In genomic region chr17:82226809-82227628, GRCh38 we compare ENCODE assay signal across 1 cellular context.
TF ChIP-seq lines count a peak whose summit lies in the region.

No MANE protein-coding gene starts in this region.

TF ChIP-seq in HepG2, 621 proteins besides CTCF, POLR2A, EP300 and RAD21 (continued from another document and continues in another):
- no peak for TF ChIP-seq KAT2B (IDR thresholded peaks at IDR 0.05; ENCODE audit: borderline replicate concordance, low read depth, low read length)
- TF ChIP-seq MLXIP (CRISPR knock-in tag; IDR thresholded peaks at IDR 0.05; ENCODE audit: borderline replicate concordance), result no peak
- TF ChIP-seq ZNF543 (CRISPR knock-in tag; IDR thresholded peaks at IDR 0.05), result no peak
- TF ChIP-seq ZNF451 (CRISPR knock-in tag; IDR thresholded peaks at IDR 0.05), result 0 out of 2 replicates have a peak, but pooled peaks have one; percentile 27
- TF ChIP-seq ZNF33A (CRISPR knock-in tag; IDR thresholded peaks at IDR 0.05; ENCODE audit: borderline replicate concordance), result no peak
- no peak for TF ChIP-seq SKI (IDR thresholded peaks at IDR 0.05; ENCODE audit: partially characterized antibody)
- TF ChIP-seq SNAPC5 (CRISPR knock-in tag; IDR thresholded peaks at IDR 0.05; ENCODE audit: borderline replicate concordance), result no peak
- TF ChIP-seq GTF3A (CRISPR knock-in tag; conservative IDR thresholded peaks at IDR 0.05), result no peak
- TF ChIP-seq ZNF713 (CRISPR knock-in tag; IDR thresholded peaks at IDR 0.05), result no peak
- no peak for TF ChIP-seq RELA (CRISPR knock-in tag; IDR thresholded peaks at IDR 0.05)
- no peak; the same call in 1 of the 2 replicates for TF ChIP-seq ZIK1 (CRISPR knock-in tag; IDR thresholded peaks at IDR 0.05; ENCODE audit: borderline replicate concordance, low read depth)
- no peak for TF ChIP-seq EZH2 (conservative IDR thresholded peaks at IDR 0.05; ENCODE audit: low read depth, low read length)
- TF ChIP-seq STAT6 (CRISPR knock-in tag; IDR thresholded peaks at IDR 0.05; ENCODE audit: borderline replicate concordance), result no peak
- no peak for TF ChIP-seq DR1 (CRISPR knock-in tag; IDR thresholded peaks at IDR 0.05)
- TF ChIP-seq HOMEZ (CRISPR knock-in tag; IDR thresholded peaks at IDR 0.05; ENCODE audit: low read depth), result no peak
- TF ChIP-seq HES4 (CRISPR knock-in tag; IDR thresholded peaks at IDR 0.05; ENCODE audit: borderline replicate concordance), result no peak
- no peak for TF ChIP-seq ZNF550 (CRISPR knock-in tag; IDR thresholded peaks at IDR 0.05; ENCODE audit: borderline replicate concordance)
- TF ChIP-seq CREB3 (CRISPR knock-in tag; IDR thresholded peaks at IDR 0.05), result no peak
- TF ChIP-seq FOXA1 (IDR thresholded peaks at IDR 0.05), result no peak
- TF ChIP-seq FOXA1 (CRISPR knock-in tag; IDR thresholded peaks at IDR 0.05), result no peak
- TF ChIP-seq UBTF (CRISPR knock-in tag; IDR thresholded peaks at IDR 0.05), result peak; percentile 72
- no peak for TF ChIP-seq BRD4 (CRISPR knock-in tag; IDR thresholded peaks at IDR 0.05)
- TF ChIP-seq ZC3H4 (CRISPR knock-in tag; IDR thresholded peaks at IDR 0.05; ENCODE audit: borderline replicate concordance), result no peak
- no peak for TF ChIP-seq CHD4 (IDR thresholded peaks at IDR 0.05; ENCODE audit: borderline replicate concordance, low read length)
- TF ChIP-seq SMARCC2 (IDR thresholded peaks at IDR 0.05), result no peak
- TF ChIP-seq IRF2 (CRISPR knock-in tag; IDR thresholded peaks at IDR 0.05), result no peak; the same call in 1 of the 2 replicates
- TF ChIP-seq FOSL1 (CRISPR knock-in tag; IDR thresholded peaks at IDR 0.05; ENCODE audit: borderline replicate concordance), result no peak
- TF ChIP-seq ZKSCAN8 (CRISPR knock-in tag; IDR thresholded peaks at IDR 0.05; ENCODE audit: borderline replicate concordance), result no peak; the same call in 1 of the 2 replicates
- no peak for TF ChIP-seq HOXA5 (CRISPR knock-in tag; IDR thresholded peaks at IDR 0.05)
- TF ChIP-seq THAP8 (CRISPR knock-in tag; IDR thresholded peaks at IDR 0.05; ENCODE audit: borderline replicate concordance), result no peak
- TF ChIP-seq ZKSCAN5 (CRISPR knock-in tag; IDR thresholded peaks at IDR 0.05), result no peak
- no peak for TF ChIP-seq MIER2 (CRISPR knock-in tag; IDR thresholded peaks at IDR 0.05)
- no peak for TF ChIP-seq ARID2 (CRISPR knock-in tag; IDR thresholded peaks at IDR 0.05; ENCODE audit: borderline replicate concordance)
- TF ChIP-seq TCF7 (IDR thresholded peaks at IDR 0.05; ENCODE audit: low read depth), result no peak
- TF ChIP-seq ZNF720 (CRISPR knock-in tag; IDR thresholded peaks at IDR 0.05), result no peak
- TF ChIP-seq ZNF101 (CRISPR knock-in tag; IDR thresholded peaks at IDR 0.05; ENCODE audit: borderline replicate concordance, low read depth), result no peak
- TF ChIP-seq ZXDC (CRISPR knock-in tag; IDR thresholded peaks at IDR 0.05), result no peak
- TF ChIP-seq IKZF4 (CRISPR knock-in tag; IDR thresholded peaks at IDR 0.05; ENCODE audit: borderline replicate concordance, low read depth, not compliant biosample characterization), result no peak
- no peak for TF ChIP-seq PAF1 (CRISPR knock-in tag; IDR thresholded peaks at IDR 0.05)
- TF ChIP-seq SALL1 (CRISPR knock-in tag; IDR thresholded peaks at IDR 0.05), result peak; percentile 51; the same call in 1 of the 2 replicates
- no peak for TF ChIP-seq ZNF138 (CRISPR knock-in tag; IDR thresholded peaks at IDR 0.05; ENCODE audit: low read depth)
- TF ChIP-seq ZBTB2 (CRISPR knock-in tag; IDR thresholded peaks at IDR 0.05; ENCODE audit: low read depth), result no peak
- TF ChIP-seq ZNF547 (CRISPR knock-in tag; IDR thresholded peaks at IDR 0.05), result no peak
- no peak for TF ChIP-seq ZNF280B (CRISPR knock-in tag; IDR thresholded peaks at IDR 0.05; ENCODE audit: borderline replicate concordance)
- TF ChIP-seq FOXK1 (CRISPR knock-in tag; IDR thresholded peaks at IDR 0.05; ENCODE audit: borderline replicate concordance, low read depth), result no peak
- no peak for TF ChIP-seq FOXK2 (IDR thresholded peaks at IDR 0.05)
- no peak for TF ChIP-seq BRCA1 (CRISPR knock-in tag; IDR thresholded peaks at IDR 0.05)
- no peak for TF ChIP-seq ATF4 (CRISPR knock-in tag; IDR thresholded peaks at IDR 0.05)
- no peak for TF ChIP-seq ZKSCAN1 (IDR thresholded peaks at IDR 0.05; ENCODE audit: low read length)
- TF ChIP-seq GZF1 (CRISPR knock-in tag; IDR thresholded peaks at IDR 0.05), result no peak; the same call in 1 of the 2 replicates
- no peak for TF ChIP-seq ZNF20 (CRISPR knock-in tag; IDR thresholded peaks at IDR 0.05)
- TF ChIP-seq ZSCAN9 (CRISPR knock-in tag; IDR thresholded peaks at IDR 0.05; ENCODE audit: borderline replicate concordance), result no peak
